Comparison of ENCODE assay signal across 8 cellular contexts in genomic region chr12:123670882-123671728, GRCh38. TPM values are rescaled to one million over a fixed set of nuclear protein-coding genes. Genes with fewer than 3 reads are reported as not detected.
A peak's percentile ranks its signal among the peaks of the same experiment; 100 is the strongest.
DNase-seq lines count a peak whose midpoint lies in the region; ATAC-seq and TF ChIP-seq lines count a peak whose summit lies in the region.

TSS of gene TCTN2 (plus strand) at chr12:123671113. CDS start at chr12:123671241, 128 bp downstream.

- peak within 1 kb of the TSS; percentile 83 for H2AK9ac ChIP-seq in IMR-90 (replicated peaks; ENCODE audit: low read depth, low read length, poor library complexity)

- H3K4me2 ChIP-seq in IMR-90 (ENCODE audit: low read depth, low read length): peak within 1 kb of the TSS; percentile 90
- H3K4me2 ChIP-seq in OCI-LY7 (ENCODE audit: low read length): peak within 1 kb of the TSS; percentile 83

- dilution Hi-C loops in IMR-90 (cut with HindIII; ENCODE audit: low sequenced_read_pairs, unreplicated experiment): no loop called here

- H3K56ac ChIP-seq in IMR-90 (ENCODE audit: extremely low read depth, insufficient read depth, low read length): no peak within 1 kb of the TSS

- POLR2A ChIA-PET in IMR-90 (lab: Charles Lee; ENCODE audit: unreplicated experiment): no interaction called here
- POLR2A ChIA-PET in OCI-LY7 (lab: Charles Lee): interaction anchor here (1.7 kb wide), 1 partner anchor 42 kb away, joined by 3 read pairs; no protein-coding TSS in a partner anchor

- H3K9me1 ChIP-seq in IMR-90 (ENCODE audit: insufficient read depth, low read length): peaks cover 2% of the 10 kb centered on the region; the same call in 1 of the 2 replicates

- no peak within 1 kb of the TSS for H3K18ac ChIP-seq in IMR-90 (ENCODE audit: low read depth, low read length)

- H4K91ac ChIP-seq in IMR-90 (ENCODE audit: insufficient read depth, low read depth, low read length): no peak within 1 kb of the TSS

- no peak within 1 kb of the TSS; the same call in 1 of the 2 replicates for H2BK120ac ChIP-seq in IMR-90 (ENCODE audit: low read depth, low read length)

- H4K5ac ChIP-seq in IMR-90 (ENCODE audit: low read depth, low read length): no peak within 1 kb of the TSS

- peak within 1 kb of the TSS; percentile 37; the same call in 1 of the 2 replicates for H3K23ac ChIP-seq in IMR-90 (ENCODE audit: low read depth, low read length)

- peak within 1 kb of the TSS; percentile 73 to 99 for H4K8ac ChIP-seq in IMR-90 (ENCODE audit: low read depth in 2 of 2, low read length in 2 of 2)

- H3K36me3 ChIP-seq in IMR-90 (ENCODE audit: control insufficient read depth, insufficient read depth, low read length): peaks cover 4% of the 10 kb centered on the region
- H3K36me3 ChIP-seq in OCI-LY7 (ENCODE audit: insufficient read depth, low read length): no peaks in the 10 kb centered on the region

- H4K20me1 ChIP-seq in IMR-90 (ENCODE audit: insufficient read depth, low read length): no peaks in the 10 kb centered on the region
- H4K20me1 ChIP-seq in OCI-LY7 (ENCODE audit: insufficient read depth, low read length): no peaks in the 10 kb centered on the region

- no TSS peak for BruUV-seq in IMR-90 (replicated peaks; lab: Mats Ljungman, UMichigan)
- BruUV-seq in OCI-LY7 (replicated peaks; lab: Mats Ljungman, UMichigan): no TSS peak

- H3K4me1 ChIP-seq in IMR-90 (ENCODE audit: control insufficient read depth, insufficient read depth, low read length): peaks cover 2% of the 10 kb centered on the region; the same call in 1 of the 2 replicates
- H3K4me1 ChIP-seq in OCI-LY7 (ENCODE audit: insufficient read depth, low read length, poor library complexity, severe bottlenecking): peaks cover 4% of the 10 kb centered on the region

- WGBS in IMR-90 (ENCODE audit: extremely low coverage in 2 of 2, insufficient read length in 1 of 2), 2 experiments: 3% methylated on average over 17 of the region's 53 CpGs; no CpG with 5 or more reads in 1 of the 2 experiments

- TF ChIP-seq CTCF in IMR-90 (conservative IDR thresholded peaks at IDR 0.05; ENCODE audit: low read depth, low read length) (no peak), OCI-LY7 (conservative IDR thresholded peaks at IDR 0.05; ENCODE audit: low read length) (no peak), epithelial cell of proximal tubule (conservative IDR thresholded peaks at IDR 0.05; ENCODE audit: low read depth, low read length) (no peak)

- CTCF ChIA-PET in IMR-90 (lab: Yijun Ruan, JAX): no interaction called here
- CTCF ChIA-PET in OCI-LY7 (lab: Charles Lee; ENCODE audit: unreplicated experiment): interaction anchor here (0.5 kb wide), 1 partner anchor 26 kb away, joined by 3 read pairs; no protein-coding TSS in a partner anchor

- no peak for TF ChIP-seq RAD21 in IMR-90 (IDR thresholded peaks at IDR 0.05; ENCODE audit: low read length)

- H3K79me1 ChIP-seq in IMR-90 (ENCODE audit: low read depth in 1 of 2, low read length in 2 of 2): peaks cover 3 to 10% of the 10 kb centered on the region in 2 experiments; a peak in 2 of 4 replicates

- in situ Hi-C loops in IMR-90 (cut with MboI; ENCODE audit: low sequenced_read_pairs): no loop called here

- TF ChIP-seq POLR2A in IMR-90 (IDR thresholded peaks at IDR 0.05; ENCODE audit: low read depth, low read length): no peak

- H3K4me3 ChIP-seq in IMR-90 (ENCODE audit: insufficient read depth, low read depth, low read length) (peak within 1 kb of the TSS; percentile 80), OCI-LY7 (ENCODE audit: low read depth, low read length, poor library complexity, severe bottlenecking) (peak within 1 kb of the TSS; percentile 80), epithelial cell of proximal tubule (ENCODE audit: low read depth, low read length) (peak within 1 kb of the TSS; percentile 96)

- ATAC-seq in GM21576 (IDR thresholded peaks at IDR 0.05; ENCODE audit: unreplicated experiment) (peak; percentile 99), IMR-90 (ENCODE audit: low read depth) (peak; percentile 99)

- peak within 1 kb of the TSS; percentile 60 for H3K9ac ChIP-seq in IMR-90 (ENCODE audit: low read depth, low read length)

- peak within 1 kb of the TSS; percentile 66 for H3K4ac ChIP-seq in IMR-90 (ENCODE audit: low read depth, low read length)

- no peak within 1 kb of the TSS for H2BK5ac ChIP-seq in IMR-90 (ENCODE audit: low read depth, low read length, poor library complexity, severe bottlenecking)

- H3K14ac ChIP-seq in IMR-90 (replicated peaks; ENCODE audit: low read depth, low read length): no peak within 1 kb of the TSS

- no peak within 1 kb of the TSS for H2BK20ac ChIP-seq in IMR-90 (ENCODE audit: low read depth, low read length)

- peak; percentile 75 for DNase-seq in DMS 273 treated with DMSO at 0.1 percent for 48 hours (lab: John Stamatoyannopoulos, UW)
- DNase-seq in IMR-90: peak; percentile 87
- DNase-seq in OCI-LY7 (ENCODE audit: low spot score): peak; percentile 88
- peak; percentile 92 for DNase-seq in activated T-cell treated with anti-CD3 and anti-CD28 coated beads for 24 hours (ENCODE audit: low read depth)
- DNase-seq in epithelial cell of proximal tubule (ENCODE audit: low read depth): no peak
- peak; percentile 95 for DNase-seq in mucosa of gallbladder (ENCODE audit: low spot score)
- DNase-seq in stimulated activated CD8-positive, alpha-beta memory T cell treated with anti-CD3 and anti-CD28 coated beads, Interleukin-4, amount 100 ng/mL, for 1 hour (ENCODE audit: low read depth in 2 of 2, low spot score in 1 of 2): peak; percentile 74 to 91

- H3K27me3 ChIP-seq in IMR-90 (ENCODE audit: control insufficient read depth, insufficient read depth, low read length): no peaks in the 10 kb centered on the region

- intact Hi-C loops in IMR-90 (cut with micrococcal nuclease) (no loop called here), OCI-LY7 (cut with micrococcal nuclease; ENCODE audit: unreplicated experiment) (no loop called here)

- H2AFZ ChIP-seq in IMR-90 (replicated peaks; ENCODE audit: low read length, poor library complexity) (peak within 1 kb of the TSS; percentile 97), OCI-LY7 (ENCODE audit: low read length) (peak within 1 kb of the TSS; percentile 100)

- 0 out of 2 replicates have a peak within 1 kb of the TSS, but pooled peaks have one; percentile 23 for H2AK5ac ChIP-seq in IMR-90 (ENCODE audit: low read depth, low read length)

- H3K79me2 ChIP-seq in OCI-LY7 (ENCODE audit: insufficient read depth, low read depth, low read length): no peaks in the 10 kb centered on the region

- H3K27ac ChIP-seq in IMR-90 (ENCODE audit: insufficient read depth, low read length) (peak within 1 kb of the TSS; percentile 24), OCI-LY7 (ENCODE audit: low read depth, low read length, poor library complexity, severe bottlenecking) (no peak within 1 kb of the TSS)

- no peak within 1 kb of the TSS for H2BK15ac ChIP-seq in IMR-90 (ENCODE audit: low read depth, low read length)

- H3K9me3 ChIP-seq in IMR-90 (ENCODE audit: control insufficient read depth, insufficient read depth, low read length) (no peaks in the 10 kb centered on the region), OCI-LY7 (ENCODE audit: low read length) (no peaks in the 10 kb centered on the region)

- no peaks in the 10 kb centered on the region for H3K9me2 ChIP-seq in OCI-LY7 (ENCODE audit: insufficient read depth, low read length)

TF ChIP-seq in IMR-90, 13 proteins besides CTCF, POLR2A, EP300 and RAD21:
- TF ChIP-seq ELK1 (IDR thresholded peaks at IDR 0.05; ENCODE audit: borderline replicate concordance, low read depth, low read length) (no peak), RFX5 (IDR thresholded peaks at IDR 0.05; ENCODE audit: low read depth, low read length) (no peak), FOS (IDR thresholded peaks at IDR 0.05; ENCODE audit: low read depth, low read length) (no peak), MXI1 (IDR thresholded peaks at IDR 0.05; ENCODE audit: borderline replicate concordance, low read depth, low read length) (peak; percentile 85), RCOR1 (IDR thresholded peaks at IDR 0.05; ENCODE audit: insufficient replicate concordance, low read length) (no peak), MAZ (IDR thresholded peaks at IDR 0.05; ENCODE audit: borderline replicate concordance, low read depth, low read length) (0 out of 2 replicates have a peak, but pooled peaks have one; percentile 42), USF2 (IDR thresholded peaks at IDR 0.05; ENCODE audit: low read depth, low read length) (no peak), NFE2L2 (IDR thresholded peaks at IDR 0.05; ENCODE audit: low read depth, low read length) (no peak)

RNA-seq across cellular contexts. Expression of gene TCTN2, which starts in this region (rescaled TPM):
- total RNA-seq in IMR-90 (2012; rRNA removed) (12.2 and 13.6 TPM in 2 replicates), OCI-LY7 (2022) (3.7 and 4.7 TPM in 2 replicates), epithelial cell of proximal tubule (9.5 and 9.9 TPM in 2 replicates), mucosa of gallbladder (15.2 TPM)
- 8.2 and 8.4 TPM in 2 replicates for polyA plus RNA-seq in IMR-90 (2012; rRNA removed)
- polyA plus RNA-seq in IMR-90 (2012; cell fraction: cytosol; rRNA removed): 8.5 and 19.0 TPM in 2 replicates
- polyA plus RNA-seq in IMR-90 (2012; cell fraction: nucleus; rRNA removed; ENCODE audit: low replicate concordance): 4.6 and 8.9 TPM in 2 replicates
- total RNA-seq in OCI-LY7 (2014; rRNA removed; shearing (Covaris generic)): 6.3 and 7.8 TPM in 2 replicates
